ENCODE assay signal across 27 cellular contexts in the genomic region with DNA sequence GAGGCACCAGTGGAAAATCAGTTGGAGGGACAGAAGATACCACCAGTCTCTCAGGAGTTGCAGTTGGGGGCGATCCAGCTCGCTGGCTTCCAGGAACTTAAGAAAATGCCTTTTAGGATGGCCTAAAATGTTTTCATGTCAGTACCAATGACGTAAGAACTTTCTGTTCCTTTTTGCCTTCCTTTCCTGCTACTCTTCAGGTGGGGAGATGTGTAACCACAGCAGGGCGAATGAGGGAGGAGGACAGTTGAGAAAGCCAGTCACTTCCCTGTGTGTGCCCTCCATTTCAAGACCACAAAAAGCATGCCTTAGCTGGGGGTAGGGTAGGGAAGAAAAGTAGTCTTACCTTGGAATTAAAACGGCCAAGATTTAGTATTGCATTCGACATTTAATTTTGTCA.
"Had no signal": no experiment of that assay in that cellular context is flagged by ENCODE, and none has a peak within 500 bp of the region (broad histone marks: within the 10 kb centered on the region; RNA-seq: fewer than 3 reads in every experiment).

No MANE protein-coding gene starts in this region.

- H3K27me3 ChIP-seq: esophagus muscularis mucosa, foreskin keratinocyte, gastroesophageal sphincter, heart right ventricle, ovary, sigmoid colon, transverse colon, upper lobe of right lung, uterus had no signal

- H3K27ac Mint-ChIP-seq: natural killer cell; stimulated activated naive B cell treated with anti-CD40 and anti-IgM and Interleukin-4, amounts not matched to agents 10 μg/mL and 1 μg/mL and 100 μg/mL, for 72 hours; stimulated activated naive CD8-positive, alpha-beta T cell treated with anti-CD3 and anti-CD28 coated beads, Interleukin-15, Interleukin-2, amounts not matched to agents 100 ng/mL and 50 ng/mL, for 24 hours had no signal

- H3K9me3 Mint-ChIP-seq: natural killer cell; stimulated activated naive B cell treated with anti-CD40 and anti-IgM and Interleukin-4, amounts not matched to agents 10 μg/mL and 1 μg/mL and 100 μg/mL, for 72 hours; stimulated activated naive CD8-positive, alpha-beta T cell treated with anti-CD3 and anti-CD28 coated beads, Interleukin-15, Interleukin-2, amounts not matched to agents 100 ng/mL and 50 ng/mL, for 24 hours had no signal

- ATAC-seq: foreskin keratinocyte; gastroesophageal sphincter; heart right ventricle; left ventricle myocardium superior; lower lobe of right lung; natural killer cell; psoas muscle; right cardiac atrium; stimulated activated naive B cell treated with anti-CD40 and anti-IgM and Interleukin-4, amounts not matched to agents 10 μg/mL and 1 μg/mL and 100 μg/mL, for 72 hours; upper lobe of right lung had no signal

- H3K4me1 Mint-ChIP-seq: natural killer cell; stimulated activated naive B cell treated with anti-CD40 and anti-IgM and Interleukin-4, amounts not matched to agents 10 μg/mL and 1 μg/mL and 100 μg/mL, for 72 hours had no signal

- DNase-seq: dermis blood vessel endothelial cell; effector memory CD4-positive, alpha-beta T cell; foreskin keratinocyte; glutamatergic neuron; heart right ventricle; hippocampal formation; islet precursor cell; kidney glomerular epithelial cell; left ventricle myocardium superior; lower lobe of right lung; natural killer cell; occipital lobe; ovary; posterior cingulate gyrus; psoas muscle; right cardiac atrium; sigmoid colon; stimulated activated CD4-positive, alpha-beta T cell treated with anti-CD3 and anti-CD28 coated beads, Interleukin-2, amount 100 ng/mL, for 24 hours; stimulated activated CD4-positive, alpha-beta T cell treated with anti-CD3 and anti-CD28 coated beads, Interleukin-4, amount 100 ng/mL, for 24 hours; stimulated activated naive B cell treated with anti-CD40 and anti-IgM and Interleukin-4, amounts not matched to agents 10 μg/mL and 1 μg/mL and 100 μg/mL, for 72 hours; transverse colon; upper lobe of right lung; uterus had no signal

- H3K4me1 ChIP-seq: esophagus muscularis mucosa, foreskin keratinocyte, gastroesophageal sphincter, heart right ventricle, lower lobe of right lung, psoas muscle, sigmoid colon, transverse colon, upper lobe of right lung, uterus had no signal

- H3K36me3 Mint-ChIP-seq: natural killer cell; stimulated activated naive B cell treated with anti-CD40 and anti-IgM and Interleukin-4, amounts not matched to agents 10 μg/mL and 1 μg/mL and 100 μg/mL, for 72 hours had no signal

- H3K27ac ChIP-seq: coronary artery, esophagus muscularis mucosa, foreskin keratinocyte, gastroesophageal sphincter, heart right ventricle, lower lobe of right lung, ovary, psoas muscle, sigmoid colon, transverse colon, upper lobe of right lung, uterus had no signal

- H3K4me3 ChIP-seq: coronary artery, esophagus muscularis mucosa, gastroesophageal sphincter, heart right ventricle, lower lobe of right lung, ovary, psoas muscle, sigmoid colon, transverse colon, upper lobe of right lung, uterus had no signal

- H3K9me3 ChIP-seq: esophagus muscularis mucosa, gastroesophageal sphincter, heart right ventricle, lower lobe of right lung, ovary, psoas muscle, sigmoid colon, transverse colon, upper lobe of right lung, uterus had no signal

- H3K36me3 ChIP-seq: esophagus muscularis mucosa, gastroesophageal sphincter, heart right ventricle, lower lobe of right lung, ovary, sigmoid colon, transverse colon, upper lobe of right lung, uterus had no signal

- H3K4me3 Mint-ChIP-seq: natural killer cell; stimulated activated naive B cell treated with anti-CD40 and anti-IgM and Interleukin-4, amounts not matched to agents 10 μg/mL and 1 μg/mL and 100 μg/mL, for 72 hours; stimulated activated naive CD8-positive, alpha-beta T cell treated with anti-CD3 and anti-CD28 coated beads, Interleukin-15, Interleukin-2, amounts not matched to agents 100 ng/mL and 50 ng/mL, for 24 hours had no signal

- H3K27me3 Mint-ChIP-seq: stimulated activated naive B cell treated with anti-CD40 and anti-IgM and Interleukin-4, amounts not matched to agents 10 μg/mL and 1 μg/mL and 100 μg/mL, for 72 hours; stimulated activated naive CD8-positive, alpha-beta T cell treated with anti-CD3 and anti-CD28 coated beads, Interleukin-15, Interleukin-2, amounts not matched to agents 100 ng/mL and 50 ng/mL, for 24 hours had no signal
